In genomic region chr20:33909331-33909921, GRCh38 we compare ENCODE assay signal across 1 cellular context.
TF ChIP-seq lines count a peak whose summit lies in the region.

No MANE protein-coding gene starts in this region.

TF ChIP-seq in SK-N-SH treated with all-trans-retinoic acid at 6 μM for 48 hours, 23 proteins besides CTCF, POLR2A, EP300 and RAD21 (continued from another document):
- TF ChIP-seq PPARA (CRISPR knock-in tag; IDR thresholded peaks at IDR 0.05; ENCODE audit: borderline replicate concordance): no peak
- TF ChIP-seq ISL1 (CRISPR knock-in tag; IDR thresholded peaks at IDR 0.05): peak; percentile 98
